In the genomic region with DNA sequence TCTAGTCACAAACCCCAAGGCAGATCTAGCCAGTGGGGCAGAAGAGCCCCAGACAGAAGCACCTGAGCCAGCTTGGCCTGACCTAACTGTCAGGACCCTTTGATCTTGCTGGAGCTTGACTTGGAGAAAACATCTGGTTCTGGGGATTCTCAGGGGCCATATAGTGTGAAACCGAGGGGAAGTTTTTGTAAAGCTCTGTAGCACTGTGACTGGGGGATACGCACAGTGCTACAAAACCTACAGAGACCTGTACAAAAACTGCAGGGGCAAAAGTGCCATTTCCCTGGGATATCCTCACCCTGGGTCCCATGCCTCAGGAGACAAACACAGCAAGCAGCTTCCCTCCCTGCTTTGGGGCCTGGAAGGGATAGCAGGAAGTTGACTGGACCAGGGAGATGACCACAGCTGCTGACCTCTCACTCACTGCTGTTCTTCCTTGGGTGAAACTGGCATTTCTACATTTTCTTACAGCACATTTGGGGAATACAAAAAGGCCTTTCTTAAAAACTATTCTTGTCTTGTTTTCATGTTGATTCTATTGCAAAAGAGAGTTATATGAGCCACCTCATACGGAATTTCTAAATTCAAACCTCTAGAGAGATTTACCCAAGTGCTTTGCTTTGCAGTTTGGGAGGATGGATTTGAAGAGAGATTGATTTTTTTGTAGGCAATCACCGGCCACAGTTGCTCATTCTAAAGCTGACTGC, we compare ENCODE assay signal across 9 cellular contexts.
DNase-seq lines count a peak whose midpoint lies in the region; ATAC-seq lines count a peak whose summit lies in the region.
"Had no signal": no experiment of that assay in that cellular context is flagged by ENCODE, and none has a peak within 500 bp of the region (broad histone marks: within the 10 kb centered on the region; RNA-seq: fewer than 3 reads in every experiment).

No MANE protein-coding gene starts in this region.

- no peak overlapping the region for H2AK5ac ChIP-seq in trophoblast cell (ENCODE audit: low read length)

- no peak overlapping the region for H4K8ac ChIP-seq in trophoblast cell (ENCODE audit: low read depth, low read length)

- H4K91ac ChIP-seq in trophoblast cell (ENCODE audit: low read depth, low read length): no peak overlapping the region

- H3K4ac ChIP-seq in trophoblast cell (ENCODE audit: low read depth, low read length): no peak overlapping the region

- H3K9me3 ChIP-seq in trophoblast cell (ENCODE audit: insufficient read depth, low read depth, low read length): no peaks in the 10 kb centered on the region
- H3K9me3 ChIP-seq: upper lobe of left lung had no signal

- H3K4me3 ChIP-seq in trophoblast cell (ENCODE audit: low read depth, low read length): no peak overlapping the region
- H3K4me3 ChIP-seq: upper lobe of left lung had no signal

- WGBS in trophoblast cell (ENCODE audit: extremely low coverage, insufficient coverage, insufficient read length): no CpG with 5 or more reads among the region's 4 CpGs

- H3K27ac Mint-ChIP-seq in activated T-helper 17 cell treated with anti-CD3 and anti-CD28 coated beads, Interleukin-2, amount 50 U/mL, for 72 hours: no peak overlapping the region

- H3K79me1 ChIP-seq in trophoblast cell (ENCODE audit: low read length): no peaks in the 10 kb centered on the region

- no peak overlapping the region for H4K12ac ChIP-seq in trophoblast cell (ENCODE audit: low read depth, low read length)

- H3K27me3 ChIP-seq in trophoblast cell (ENCODE audit: insufficient read depth, low read length): no peaks in the 10 kb centered on the region
- H3K27me3 ChIP-seq: upper lobe of left lung had no signal

- H3K4me1 Mint-ChIP-seq in activated T-helper 17 cell treated with anti-CD3 and anti-CD28 coated beads, Interleukin-2, amount 50 U/mL, for 72 hours: no peaks in the 10 kb centered on the region

- H2BK120ac ChIP-seq in trophoblast cell (ENCODE audit: insufficient read depth, low read length, poor library complexity): no peak overlapping the region

- no peak overlapping the region for H2AFZ ChIP-seq in trophoblast cell (ENCODE audit: insufficient read depth, low read length, poor library complexity)

- peak; percentile 56 for DNase-seq in RPMI7951 (ENCODE audit: low read depth)
- DNase-seq in trophoblast cell: no peak
- DNase-seq in NCI-H1694 (lab: John Stamatoyannopoulos, UW): no peak
- DNase-seq in NCI-H345 treated with DMSO at 0.1 percent for 48 hours (lab: John Stamatoyannopoulos, UW; ENCODE audit: unreplicated experiment): no peak
- no peak for DNase-seq in SKM-1 treated with dmso at 0.1 percent for 144 hours (lab: John Stamatoyannopoulos, UW; ENCODE audit: unreplicated experiment)

- no peak overlapping the region for H3K27ac ChIP-seq in trophoblast cell (ENCODE audit: low read depth, low read length)

- H3K9ac ChIP-seq in trophoblast cell (ENCODE audit: low read length): peak overlapping the region; percentile 60

- H3K27me3 Mint-ChIP-seq in activated T-helper 17 cell treated with anti-CD3 and anti-CD28 coated beads, Interleukin-2, amount 50 U/mL, for 72 hours: no peaks in the 10 kb centered on the region

- H3K4me2 ChIP-seq in trophoblast cell (ENCODE audit: low read length): no peak overlapping the region

- H3K4me3 Mint-ChIP-seq in activated T-helper 17 cell treated with anti-CD3 and anti-CD28 coated beads, Interleukin-2, amount 50 U/mL, for 72 hours: no peak overlapping the region

- H3K23ac ChIP-seq in trophoblast cell (ENCODE audit: low read length): no peak overlapping the region

- H2BK12ac ChIP-seq in trophoblast cell (ENCODE audit: low read length): no peak overlapping the region

- no peak overlapping the region for H2BK5ac ChIP-seq in trophoblast cell (ENCODE audit: low read depth, low read length, poor library complexity)

- peak; percentile 48 for ATAC-seq in GM18909 (IDR thresholded peaks at IDR 0.05; ENCODE audit: poor library complexity, unreplicated experiment)
- ATAC-seq in HG02798 (IDR thresholded peaks at IDR 0.05; ENCODE audit: poor library complexity, unreplicated experiment): peak; percentile 50
- ATAC-seq in activated T-helper 17 cell treated with anti-CD3 and anti-CD28 coated beads, Interleukin-2, amount 50 U/mL, for 72 hours (replicated peaks): no peak

- H3K4me1 ChIP-seq in trophoblast cell (ENCODE audit: control insufficient read depth in 1 of 2, insufficient read depth in 2 of 2, low read length in 2 of 2): peaks cover 0 to 4% of the 10 kb centered on the region in 2 experiments

- H3K36me3 Mint-ChIP-seq in activated T-helper 17 cell treated with anti-CD3 and anti-CD28 coated beads, Interleukin-2, amount 50 U/mL, for 72 hours (ENCODE audit: low read depth): no peaks in the 10 kb centered on the region

- no peak overlapping the region for H3K14ac ChIP-seq in trophoblast cell (ENCODE audit: low read length)

- H3K36me3 ChIP-seq in trophoblast cell (ENCODE audit: control insufficient read depth in 1 of 2, insufficient read depth in 2 of 2, low read length in 2 of 2): no peaks in the 10 kb centered on the region
- H3K36me3 ChIP-seq: upper lobe of left lung had no signal

- no peak overlapping the region for H3K18ac ChIP-seq in trophoblast cell (ENCODE audit: low read length)

- H3K79me2 ChIP-seq in trophoblast cell (ENCODE audit: control insufficient read depth, insufficient read depth, low read length, poor library complexity): no peaks in the 10 kb centered on the region

- no peaks in the 10 kb centered on the region for H3K9me3 Mint-ChIP-seq in activated T-helper 17 cell treated with anti-CD3 and anti-CD28 coated beads, Interleukin-2, amount 50 U/mL, for 72 hours
